ENCODE assay signal across 12 cellular contexts in genomic region chr7:2796358-2797352, GRCh38. TPM values are rescaled to one million over a fixed set of nuclear protein-coding genes. Genes with fewer than 3 reads are reported as not detected.
A peak's percentile ranks its signal among the peaks of the same experiment; 100 is the strongest.
DNase-seq lines count a peak whose midpoint lies in the region; ATAC-seq and TF ChIP-seq lines count a peak whose summit lies in the region.
"Had no signal": no experiment of that assay in that cellular context is flagged by ENCODE, and none has a peak within 500 bp of the region (broad histone marks: within the 10 kb centered on the region; RNA-seq: fewer than 3 reads in every experiment).

No MANE protein-coding gene starts in this region.

- H3K27ac ChIP-seq in breast epithelium (peak overlapping the region; percentile 76 to 85), mammary epithelial cell (ENCODE audit: insufficient read depth, low read depth, low read length) (no peak overlapping the region), ovary (peak overlapping the region; percentile 50 to 92), uterus (peak overlapping the region; percentile 78)

- no peaks in the 10 kb centered on the region for H3K27me3 ChIP-seq in breast epithelium
- H3K27me3 ChIP-seq in mammary epithelial cell (ENCODE audit: insufficient read depth, low read length), result no peaks in the 10 kb centered on the region
- H3K27me3 ChIP-seq in ovary, result no peaks in the 10 kb centered on the region
- no peaks in the 10 kb centered on the region for H3K27me3 ChIP-seq in uterus

- no peaks in the 10 kb centered on the region for H3K9me3 ChIP-seq in breast epithelium
- H3K9me3 ChIP-seq in mammary epithelial cell (replicated peaks; ENCODE audit: insufficient read depth, low read length), result no peaks in the 10 kb centered on the region
- no peaks in the 10 kb centered on the region for H3K9me3 ChIP-seq in ovary
- H3K9me3 ChIP-seq in uterus, result no peaks in the 10 kb centered on the region

- ATAC-seq in Right ventricle myocardium superior (ENCODE audit: poor library complexity) (peak; percentile 74), GM18873 (IDR thresholded peaks at IDR 0.05; ENCODE audit: low FRiP score, unreplicated experiment) (no peak), GM18517 (IDR thresholded peaks at IDR 0.05; ENCODE audit: unreplicated experiment) (no peak)
- ATAC-seq: natural killer cell had no signal

- H2AFZ ChIP-seq in mammary epithelial cell (ENCODE audit: low read depth, low read length), result no peak overlapping the region

- WGBS in mammary epithelial cell (ENCODE audit: low coverage, missing lambda C conversion rate), result 89% methylated on average over 20 of the region's 20 CpGs
- WGBS in ovary, 3 donors, result 33 to 45% (median 34%) methylated on average over 20 of the region's 20 CpGs

- peaks cover 66% of the 10 kb centered on the region for H3K79me2 ChIP-seq in mammary epithelial cell (ENCODE audit: insufficient read depth, low read length)

- DNase-seq in breast epithelium (ENCODE audit: low spot score in 2 of 2), result peak in 1 of 2 donors; percentile 50
- DNase-seq in mammary epithelial cell, result no peak
- peak; percentile 83 for DNase-seq in Right ventricle myocardium superior
- DNase-seq in ovary, result peak; percentile 79 to 94 (median 85)
- peak; percentile 88 for DNase-seq in uterus
- DNase-seq in activated gamma-delta T cell treated with Interleukin-2 at 50 U/mL for 16 hours, result no peak
- DNase-seq: activated B cell treated with CpG ODN at 0.5 μM for 24 hours, foreskin melanocyte, GF-D8, natural killer cell had no signal

- H3K4me2 ChIP-seq in mammary epithelial cell (ENCODE audit: insufficient read depth, low read depth, low read length), result no peak overlapping the region

- intact Hi-C loops in breast epithelium (cut with DNase I; ENCODE audit: low total_unique reads), result no loop called here
- intact Hi-C loops in mammary epithelial cell (cut with micrococcal nuclease), result no loop called here
- intact Hi-C loops in Right ventricle myocardium superior (cut with DNase I), result no loop called here
- intact Hi-C loops in ovary (cut with DNase I), result no loop called here
- intact Hi-C loops in uterus (cut with DNase I; ENCODE audit: low total_unique reads), result no loop called here

- in situ Hi-C loops in mammary epithelial cell (cut with MboI; ENCODE audit: low sequenced_read_pairs in 2 of 2), result no loop called here

- H3K4me1 ChIP-seq in breast epithelium (no peaks in the 10 kb centered on the region), mammary epithelial cell (ENCODE audit: insufficient read depth, low read length) (peaks cover 7% of the 10 kb centered on the region), ovary (ENCODE audit: insufficient read depth) (peaks cover 9% of the 10 kb centered on the region), uterus (peaks cover 0 to 4% of the 10 kb centered on the region in 2 donors)

- no TSS peak for BruUV-seq in mammary epithelial cell (replicated peaks; lab: Mats Ljungman, UMichigan)

- TF ChIP-seq CTCF in breast epithelium (IDR thresholded peaks at IDR 0.05) (no peak), mammary epithelial cell (conservative IDR thresholded peaks at IDR 0.05 in 1 of 2, IDR thresholded peaks at IDR 0.05 in 1 of 2; ENCODE audit: extremely low read depth in 1 of 2, insufficient read depth in 1 of 2, low read depth in 1 of 2, low read length in 2 of 2) (no peak), ovary (IDR thresholded peaks at IDR 0.05) (peak in 1 of 3 donors; percentile 4), uterus (IDR thresholded peaks at IDR 0.05) (no peak)

- H3K4me3 ChIP-seq in breast epithelium (peak overlapping the region in 1 of 3 donors; percentile 22), mammary epithelial cell (replicated peaks in 1 of 3; ENCODE audit: insufficient read depth in 1 of 3, low read depth in 2 of 3, low read length in 3 of 3) (no peak overlapping the region), ovary (peak overlapping the region; percentile 6), uterus (peak overlapping the region in 1 of 2 donors; percentile 16)

- peak; percentile 82 for TF ChIP-seq EP300 in ovary (IDR thresholded peaks at IDR 0.05)

- H3K9ac ChIP-seq in mammary epithelial cell (ENCODE audit: insufficient read depth, low read length), result no peak overlapping the region

- dilution Hi-C loops in mammary epithelial cell (cut with HindIII; ENCODE audit: low sequenced_read_pairs), result no loop called here

- TF ChIP-seq POLR2A in breast epithelium (IDR thresholded peaks at IDR 0.05) (no peak), ovary (IDR thresholded peaks at IDR 0.05) (no peak), uterus (IDR thresholded peaks at IDR 0.05) (no peak)

- H3K36me3 ChIP-seq in breast epithelium (no peaks in the 10 kb centered on the region), mammary epithelial cell (ENCODE audit: insufficient read depth, low read length) (peaks cover 3% of the 10 kb centered on the region), ovary (no peaks in the 10 kb centered on the region), uterus (no peaks in the 10 kb centered on the region)

- CTCF ChIA-PET in mammary epithelial cell (lab: Charles Lee; ENCODE audit: low non-redundant PET), result no interaction called here

- no peaks in the 10 kb centered on the region for H4K20me1 ChIP-seq in mammary epithelial cell (ENCODE audit: insufficient read depth, low read length)

RNA-seq across cellular contexts. Expression of gene GNA12, which starts 47.5 kb away (rescaled TPM):
- total RNA-seq in breast epithelium (10 to 100 TPM; 11.3 to 31.4 (median 24.9) TPM), mammary epithelial cell (10 to 100 TPM; 26.2 to 46.0 TPM), Right ventricle myocardium superior (40.6 TPM), ovary (10 to 100 TPM; 13.4 to 94.4 (median 70.1) TPM), uterus (100 to 1,000 TPM in 1 of 4 donors, 10 to 100 TPM in 3; 20.5 to 109 (median 50.3) TPM)
- polyA plus RNA-seq in mammary epithelial cell (67.7 TPM), ovary (10 to 100 TPM; 40.9 to 43.8 TPM)
- polyA minus RNA-seq in mammary epithelial cell, result 60.6 TPM

Comparison
In these comparisons a context has a peak if more than half of its experiments do, and no peak if none do; other contexts are left out.
1. DNase-seq: peak in Right ventricle myocardium superior (single experiment), ovary (5 of 5) and uterus (2 of 2); none in mammary epithelial cell (single experiment) and activated gamma-delta T cell treated with Interleukin-2 at 50 U/mL for 16 hours (single experiment).